1 cellular context compared by ENCODE assay signal in the genomic region with DNA sequence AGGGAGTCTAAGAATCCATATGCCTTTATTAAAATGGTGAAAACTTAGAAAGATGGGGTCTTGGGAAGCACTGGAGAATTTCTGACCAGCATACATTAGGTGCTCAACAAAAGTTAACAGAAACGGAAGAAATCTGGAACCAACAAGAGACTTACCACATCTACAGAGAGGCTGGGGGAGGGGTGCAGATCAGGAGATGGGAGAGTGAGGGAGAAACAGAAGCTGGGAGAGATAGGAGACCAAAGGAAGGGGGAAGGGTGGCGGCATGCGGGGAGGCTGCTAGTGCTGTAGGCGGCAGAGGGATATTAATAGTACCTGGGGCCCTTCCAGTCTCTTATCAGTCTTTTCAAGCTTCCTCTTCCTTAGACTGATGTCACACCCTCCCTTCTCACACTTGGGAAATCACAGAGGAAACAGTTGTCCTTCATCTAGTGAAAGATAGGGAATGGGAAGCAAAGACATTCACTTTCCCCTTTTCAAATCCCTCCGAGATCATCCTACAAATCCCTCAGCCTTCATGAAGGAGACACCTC.
TF ChIP-seq lines count a peak whose summit lies in the region.

No MANE protein-coding gene starts in this region.

TF ChIP-seq in K562, 482 proteins besides CTCF, POLR2A, EP300 and RAD21 (continued from another document and continues in another):
- TF ChIP-seq, protein P1, sequence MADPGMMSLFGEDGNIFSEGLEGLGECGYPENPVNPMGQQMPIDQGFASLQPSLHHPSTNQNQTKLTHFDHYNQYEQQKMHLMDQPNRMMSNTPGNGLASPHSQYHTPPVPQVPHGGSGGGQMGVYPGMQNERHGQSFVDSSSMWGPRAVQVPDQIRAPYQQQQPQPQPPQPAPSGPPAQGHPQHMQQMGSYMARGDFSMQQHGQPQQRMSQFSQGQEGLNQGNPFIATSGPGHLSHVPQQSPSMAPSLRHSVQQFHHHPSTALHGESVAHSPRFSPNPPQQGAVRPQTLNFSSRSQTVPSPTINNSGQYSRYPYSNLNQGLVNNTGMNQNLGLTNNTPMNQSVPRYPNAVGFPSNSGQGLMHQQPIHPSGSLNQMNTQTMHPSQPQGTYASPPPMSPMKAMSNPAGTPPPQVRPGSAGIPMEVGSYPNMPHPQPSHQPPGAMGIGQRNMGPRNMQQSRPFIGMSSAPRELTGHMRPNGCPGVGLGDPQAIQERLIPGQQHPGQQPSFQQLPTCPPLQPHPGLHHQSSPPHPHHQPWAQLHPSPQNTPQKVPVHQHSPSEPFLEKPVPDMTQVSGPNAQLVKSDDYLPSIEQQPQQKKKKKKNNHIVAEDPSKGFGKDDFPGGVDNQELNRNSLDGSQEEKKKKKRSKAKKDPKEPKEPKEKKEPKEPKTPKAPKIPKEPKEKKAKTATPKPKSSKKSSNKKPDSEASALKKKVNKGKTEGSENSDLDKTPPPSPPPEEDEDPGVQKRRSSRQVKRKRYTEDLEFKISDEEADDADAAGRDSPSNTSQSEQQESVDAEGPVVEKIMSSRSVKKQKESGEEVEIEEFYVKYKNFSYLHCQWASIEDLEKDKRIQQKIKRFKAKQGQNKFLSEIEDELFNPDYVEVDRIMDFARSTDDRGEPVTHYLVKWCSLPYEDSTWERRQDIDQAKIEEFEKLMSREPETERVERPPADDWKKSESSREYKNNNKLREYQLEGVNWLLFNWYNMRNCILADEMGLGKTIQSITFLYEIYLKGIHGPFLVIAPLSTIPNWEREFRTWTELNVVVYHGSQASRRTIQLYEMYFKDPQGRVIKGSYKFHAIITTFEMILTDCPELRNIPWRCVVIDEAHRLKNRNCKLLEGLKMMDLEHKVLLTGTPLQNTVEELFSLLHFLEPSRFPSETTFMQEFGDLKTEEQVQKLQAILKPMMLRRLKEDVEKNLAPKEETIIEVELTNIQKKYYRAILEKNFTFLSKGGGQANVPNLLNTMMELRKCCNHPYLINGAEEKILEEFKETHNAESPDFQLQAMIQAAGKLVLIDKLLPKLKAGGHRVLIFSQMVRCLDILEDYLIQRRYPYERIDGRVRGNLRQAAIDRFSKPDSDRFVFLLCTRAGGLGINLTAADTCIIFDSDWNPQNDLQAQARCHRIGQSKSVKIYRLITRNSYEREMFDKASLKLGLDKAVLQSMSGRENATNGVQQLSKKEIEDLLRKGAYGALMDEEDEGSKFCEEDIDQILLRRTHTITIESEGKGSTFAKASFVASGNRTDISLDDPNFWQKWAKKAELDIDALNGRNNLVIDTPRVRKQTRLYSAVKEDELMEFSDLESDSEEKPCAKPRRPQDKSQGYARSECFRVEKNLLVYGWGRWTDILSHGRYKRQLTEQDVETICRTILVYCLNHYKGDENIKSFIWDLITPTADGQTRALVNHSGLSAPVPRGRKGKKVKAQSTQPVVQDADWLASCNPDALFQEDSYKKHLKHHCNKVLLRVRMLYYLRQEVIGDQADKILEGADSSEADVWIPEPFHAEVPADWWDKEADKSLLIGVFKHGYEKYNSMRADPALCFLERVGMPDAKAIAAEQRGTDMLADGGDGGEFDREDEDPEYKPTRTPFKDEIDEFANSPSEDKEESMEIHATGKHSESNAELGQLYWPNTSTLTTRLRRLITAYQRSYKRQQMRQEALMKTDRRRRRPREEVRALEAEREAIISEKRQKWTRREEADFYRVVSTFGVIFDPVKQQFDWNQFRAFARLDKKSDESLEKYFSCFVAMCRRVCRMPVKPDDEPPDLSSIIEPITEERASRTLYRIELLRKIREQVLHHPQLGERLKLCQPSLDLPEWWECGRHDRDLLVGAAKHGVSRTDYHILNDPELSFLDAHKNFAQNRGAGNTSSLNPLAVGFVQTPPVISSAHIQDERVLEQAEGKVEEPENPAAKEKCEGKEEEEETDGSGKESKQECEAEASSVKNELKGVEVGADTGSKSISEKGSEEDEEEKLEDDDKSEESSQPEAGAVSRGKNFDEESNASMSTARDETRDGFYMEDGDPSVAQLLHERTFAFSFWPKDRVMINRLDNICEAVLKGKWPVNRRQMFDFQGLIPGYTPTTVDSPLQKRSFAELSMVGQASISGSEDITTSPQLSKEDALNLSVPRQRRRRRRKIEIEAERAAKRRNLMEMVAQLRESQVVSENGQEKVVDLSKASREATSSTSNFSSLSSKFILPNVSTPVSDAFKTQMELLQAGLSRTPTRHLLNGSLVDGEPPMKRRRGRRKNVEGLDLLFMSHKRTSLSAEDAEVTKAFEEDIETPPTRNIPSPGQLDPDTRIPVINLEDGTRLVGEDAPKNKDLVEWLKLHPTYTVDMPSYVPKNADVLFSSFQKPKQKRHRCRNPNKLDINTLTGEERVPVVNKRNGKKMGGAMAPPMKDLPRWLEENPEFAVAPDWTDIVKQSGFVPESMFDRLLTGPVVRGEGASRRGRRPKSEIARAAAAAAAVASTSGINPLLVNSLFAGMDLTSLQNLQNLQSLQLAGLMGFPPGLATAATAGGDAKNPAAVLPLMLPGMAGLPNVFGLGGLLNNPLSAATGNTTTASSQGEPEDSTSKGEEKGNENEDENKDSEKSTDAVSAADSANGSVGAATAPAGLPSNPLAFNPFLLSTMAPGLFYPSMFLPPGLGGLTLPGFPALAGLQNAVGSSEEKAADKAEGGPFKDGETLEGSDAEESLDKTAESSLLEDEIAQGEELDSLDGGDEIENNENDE (IDR thresholded peaks at IDR 0.05; ENCODE audit: low read depth, low read length), result no peak
- peak; percentile 66; the same call in 1 of the 2 replicates for TF ChIP-seq ZKSCAN1 (IDR thresholded peaks at IDR 0.05; ENCODE audit: low read depth, low read length)
- TF ChIP-seq TOE1 (IDR thresholded peaks at IDR 0.05; ENCODE audit: borderline replicate concordance), result peak; percentile 82
- TF ChIP-seq TOE1 (CRISPR knock-in tag; IDR thresholded peaks at IDR 0.05; ENCODE audit: borderline replicate concordance, low read depth), result no peak
- peak; percentile 93 for TF ChIP-seq BHLHE40 (IDR thresholded peaks at IDR 0.05; ENCODE audit: low read length)
- peak; percentile 83 for TF ChIP-seq FOXJ2 (tag; IDR thresholded peaks at IDR 0.05)
- peak; percentile 39; the same call in 1 of the 2 replicates for TF ChIP-seq ILK (tag; IDR thresholded peaks at IDR 0.05; ENCODE audit: borderline replicate concordance, low read depth)
- TF ChIP-seq, protein P2, sequence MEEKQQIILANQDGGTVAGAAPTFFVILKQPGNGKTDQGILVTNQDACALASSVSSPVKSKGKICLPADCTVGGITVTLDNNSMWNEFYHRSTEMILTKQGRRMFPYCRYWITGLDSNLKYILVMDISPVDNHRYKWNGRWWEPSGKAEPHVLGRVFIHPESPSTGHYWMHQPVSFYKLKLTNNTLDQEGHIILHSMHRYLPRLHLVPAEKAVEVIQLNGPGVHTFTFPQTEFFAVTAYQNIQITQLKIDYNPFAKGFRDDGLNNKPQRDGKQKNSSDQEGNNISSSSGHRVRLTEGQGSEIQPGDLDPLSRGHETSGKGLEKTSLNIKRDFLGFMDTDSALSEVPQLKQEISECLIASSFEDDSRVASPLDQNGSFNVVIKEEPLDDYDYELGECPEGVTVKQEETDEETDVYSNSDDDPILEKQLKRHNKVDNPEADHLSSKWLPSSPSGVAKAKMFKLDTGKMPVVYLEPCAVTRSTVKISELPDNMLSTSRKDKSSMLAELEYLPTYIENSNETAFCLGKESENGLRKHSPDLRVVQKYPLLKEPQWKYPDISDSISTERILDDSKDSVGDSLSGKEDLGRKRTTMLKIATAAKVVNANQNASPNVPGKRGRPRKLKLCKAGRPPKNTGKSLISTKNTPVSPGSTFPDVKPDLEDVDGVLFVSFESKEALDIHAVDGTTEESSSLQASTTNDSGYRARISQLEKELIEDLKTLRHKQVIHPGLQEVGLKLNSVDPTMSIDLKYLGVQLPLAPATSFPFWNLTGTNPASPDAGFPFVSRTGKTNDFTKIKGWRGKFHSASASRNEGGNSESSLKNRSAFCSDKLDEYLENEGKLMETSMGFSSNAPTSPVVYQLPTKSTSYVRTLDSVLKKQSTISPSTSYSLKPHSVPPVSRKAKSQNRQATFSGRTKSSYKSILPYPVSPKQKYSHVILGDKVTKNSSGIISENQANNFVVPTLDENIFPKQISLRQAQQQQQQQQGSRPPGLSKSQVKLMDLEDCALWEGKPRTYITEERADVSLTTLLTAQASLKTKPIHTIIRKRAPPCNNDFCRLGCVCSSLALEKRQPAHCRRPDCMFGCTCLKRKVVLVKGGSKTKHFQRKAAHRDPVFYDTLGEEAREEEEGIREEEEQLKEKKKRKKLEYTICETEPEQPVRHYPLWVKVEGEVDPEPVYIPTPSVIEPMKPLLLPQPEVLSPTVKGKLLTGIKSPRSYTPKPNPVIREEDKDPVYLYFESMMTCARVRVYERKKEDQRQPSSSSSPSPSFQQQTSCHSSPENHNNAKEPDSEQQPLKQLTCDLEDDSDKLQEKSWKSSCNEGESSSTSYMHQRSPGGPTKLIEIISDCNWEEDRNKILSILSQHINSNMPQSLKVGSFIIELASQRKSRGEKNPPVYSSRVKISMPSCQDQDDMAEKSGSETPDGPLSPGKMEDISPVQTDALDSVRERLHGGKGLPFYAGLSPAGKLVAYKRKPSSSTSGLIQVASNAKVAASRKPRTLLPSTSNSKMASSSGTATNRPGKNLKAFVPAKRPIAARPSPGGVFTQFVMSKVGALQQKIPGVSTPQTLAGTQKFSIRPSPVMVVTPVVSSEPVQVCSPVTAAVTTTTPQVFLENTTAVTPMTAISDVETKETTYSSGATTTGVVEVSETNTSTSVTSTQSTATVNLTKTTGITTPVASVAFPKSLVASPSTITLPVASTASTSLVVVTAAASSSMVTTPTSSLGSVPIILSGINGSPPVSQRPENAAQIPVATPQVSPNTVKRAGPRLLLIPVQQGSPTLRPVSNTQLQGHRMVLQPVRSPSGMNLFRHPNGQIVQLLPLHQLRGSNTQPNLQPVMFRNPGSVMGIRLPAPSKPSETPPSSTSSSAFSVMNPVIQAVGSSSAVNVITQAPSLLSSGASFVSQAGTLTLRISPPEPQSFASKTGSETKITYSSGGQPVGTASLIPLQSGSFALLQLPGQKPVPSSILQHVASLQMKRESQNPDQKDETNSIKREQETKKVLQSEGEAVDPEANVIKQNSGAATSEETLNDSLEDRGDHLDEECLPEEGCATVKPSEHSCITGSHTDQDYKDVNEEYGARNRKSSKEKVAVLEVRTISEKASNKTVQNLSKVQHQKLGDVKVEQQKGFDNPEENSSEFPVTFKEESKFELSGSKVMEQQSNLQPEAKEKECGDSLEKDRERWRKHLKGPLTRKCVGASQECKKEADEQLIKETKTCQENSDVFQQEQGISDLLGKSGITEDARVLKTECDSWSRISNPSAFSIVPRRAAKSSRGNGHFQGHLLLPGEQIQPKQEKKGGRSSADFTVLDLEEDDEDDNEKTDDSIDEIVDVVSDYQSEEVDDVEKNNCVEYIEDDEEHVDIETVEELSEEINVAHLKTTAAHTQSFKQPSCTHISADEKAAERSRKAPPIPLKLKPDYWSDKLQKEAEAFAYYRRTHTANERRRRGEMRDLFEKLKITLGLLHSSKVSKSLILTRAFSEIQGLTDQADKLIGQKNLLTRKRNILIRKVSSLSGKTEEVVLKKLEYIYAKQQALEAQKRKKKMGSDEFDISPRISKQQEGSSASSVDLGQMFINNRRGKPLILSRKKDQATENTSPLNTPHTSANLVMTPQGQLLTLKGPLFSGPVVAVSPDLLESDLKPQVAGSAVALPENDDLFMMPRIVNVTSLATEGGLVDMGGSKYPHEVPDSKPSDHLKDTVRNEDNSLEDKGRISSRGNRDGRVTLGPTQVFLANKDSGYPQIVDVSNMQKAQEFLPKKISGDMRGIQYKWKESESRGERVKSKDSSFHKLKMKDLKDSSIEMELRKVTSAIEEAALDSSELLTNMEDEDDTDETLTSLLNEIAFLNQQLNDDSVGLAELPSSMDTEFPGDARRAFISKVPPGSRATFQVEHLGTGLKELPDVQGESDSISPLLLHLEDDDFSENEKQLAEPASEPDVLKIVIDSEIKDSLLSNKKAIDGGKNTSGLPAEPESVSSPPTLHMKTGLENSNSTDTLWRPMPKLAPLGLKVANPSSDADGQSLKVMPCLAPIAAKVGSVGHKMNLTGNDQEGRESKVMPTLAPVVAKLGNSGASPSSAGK (IDR thresholded peaks at IDR 0.05), result no peak; the same call in 1 of the 2 replicates
- TF ChIP-seq, protein P3, sequence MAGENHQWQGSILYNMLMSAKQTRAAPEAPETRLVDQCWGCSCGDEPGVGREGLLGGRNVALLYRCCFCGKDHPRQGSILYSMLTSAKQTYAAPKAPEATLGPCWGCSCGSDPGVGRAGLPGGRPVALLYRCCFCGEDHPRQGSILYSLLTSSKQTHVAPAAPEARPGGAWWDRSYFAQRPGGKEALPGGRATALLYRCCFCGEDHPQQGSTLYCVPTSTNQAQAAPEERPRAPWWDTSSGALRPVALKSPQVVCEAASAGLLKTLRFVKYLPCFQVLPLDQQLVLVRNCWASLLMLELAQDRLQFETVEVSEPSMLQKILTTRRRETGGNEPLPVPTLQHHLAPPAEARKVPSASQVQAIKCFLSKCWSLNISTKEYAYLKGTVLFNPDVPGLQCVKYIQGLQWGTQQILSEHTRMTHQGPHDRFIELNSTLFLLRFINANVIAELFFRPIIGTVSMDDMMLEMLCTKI (IDR thresholded peaks at IDR 0.05; ENCODE audit: partially characterized antibody), result no peak
- no peak for TF ChIP-seq EZH2 (IDR thresholded peaks at IDR 0.05; ENCODE audit: borderline replicate concordance, low read depth, low read length)
- TF ChIP-seq HMGN3 (IDR thresholded peaks at IDR 0.05; ENCODE audit: borderline replicate concordance, extremely low read depth, insufficient read length, low read depth, low read length), result peak; percentile 99
- TF ChIP-seq MIER1 (IDR thresholded peaks at IDR 0.05; ENCODE audit: low read depth), result peak; percentile 70; the same call in 1 of the 2 replicates
- TF ChIP-seq ATF1 (CRISPR knock-in tag; IDR thresholded peaks at IDR 0.05), result no peak
- TF ChIP-seq ATF1 (tag; IDR thresholded peaks at IDR 0.05), result peak; percentile 86
- TF ChIP-seq, protein P4, sequence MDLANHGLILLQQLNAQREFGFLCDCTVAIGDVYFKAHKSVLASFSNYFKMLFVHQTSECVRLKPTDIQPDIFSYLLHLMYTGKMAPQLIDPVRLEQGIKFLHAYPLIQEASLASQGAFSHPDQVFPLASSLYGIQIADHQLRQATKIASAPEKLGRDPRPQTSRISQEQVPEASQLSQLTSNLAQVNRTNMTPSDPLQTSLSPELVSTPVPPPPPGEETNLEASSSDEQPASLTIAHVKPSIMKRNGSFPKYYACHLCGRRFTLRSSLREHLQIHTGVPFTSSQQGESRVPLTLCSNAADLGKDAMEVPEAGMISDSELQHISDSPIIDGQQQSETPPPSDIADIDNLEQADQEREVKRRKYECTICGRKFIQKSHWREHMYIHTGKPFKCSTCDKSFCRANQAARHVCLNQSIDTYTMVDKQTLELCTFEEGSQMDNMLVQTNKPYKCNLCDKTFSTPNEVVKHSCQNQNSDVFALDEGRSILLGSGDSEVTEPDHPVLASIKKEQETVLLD (IDR thresholded peaks at IDR 0.05), result peak; percentile 87
- TF ChIP-seq LEF1 (IDR thresholded peaks at IDR 0.05), result peak; percentile 100
- TF ChIP-seq ZFP36 (IDR thresholded peaks at IDR 0.05; ENCODE audit: low read depth, low read length, partially characterized antibody), result peak; percentile 24
- TF ChIP-seq ZNF79 (CRISPR knock-in tag; IDR thresholded peaks at IDR 0.05; ENCODE audit: low read depth), result peak; percentile 97
- no peak for TF ChIP-seq HIVEP1 (CRISPR knock-in tag; IDR thresholded peaks at IDR 0.05)
- TF ChIP-seq DIDO1 (tag; IDR thresholded peaks at IDR 0.05; ENCODE audit: low read depth), result peak; percentile 85; the same call in 1 of the 2 replicates
- TF ChIP-seq NCOA1 (IDR thresholded peaks at IDR 0.05; ENCODE audit: low read depth), result peak; percentile 96
- peak; percentile 87 for TF ChIP-seq CREM (IDR thresholded peaks at IDR 0.05; ENCODE audit: low read depth)
- TF ChIP-seq RBM25 (IDR thresholded peaks at IDR 0.05; ENCODE audit: low read depth, low read length, severe bottlenecking), result peak; percentile 49
